Comparison of ENCODE assay signal across 7 cellular contexts in genomic region chr1:145431363-145432256, GRCh38. TPM values are rescaled to one million over a fixed set of nuclear protein-coding genes. Genes with fewer than 3 reads are reported as not detected.
DNase-seq lines count a peak whose midpoint lies in the region; ATAC-seq and TF ChIP-seq lines count a peak whose summit lies in the region.
"Not testable (repeated sequence)": the region's sequence is repeated elsewhere in the genome, so short reads cannot be mapped to it uniquely, and the experiment has no call there.

No MANE protein-coding gene starts in this region.

- CTCF ChIA-PET in activated CD4-positive, alpha-beta T cell treated with anti-CD3 and anti-CD28 coated beads, Interleukin-2, amount 10 ng/mL, durations not matched to agents 7 days and 5 days (lab: Charles Lee), result not testable (repeated sequence)

- TF ChIP-seq CTCF in astrocyte of the cerebellum (IDR thresholded peaks at IDR 0.05; ENCODE audit: low read depth, low read length, missing control alignments); fibroblast of the aortic adventitia (IDR thresholded peaks at IDR 0.05; ENCODE audit: insufficient read depth, low read length): not testable (repeated sequence)

- H3K27ac Mint-ChIP-seq in activated CD4-positive, alpha-beta T cell treated with anti-CD3 and anti-CD28 coated beads, Interleukin-2, amount 10 ng/mL, durations not matched to agents 7 days and 5 days; immature natural killer cell; naive thymus-derived CD8-positive, alpha-beta T cell: not testable (repeated sequence)

- H3K9me3 Mint-ChIP-seq in activated CD4-positive, alpha-beta T cell treated with anti-CD3 and anti-CD28 coated beads, Interleukin-2, amount 10 ng/mL, durations not matched to agents 7 days and 5 days, result peaks cover 19% of the 10 kb centered on the region
- H3K9me3 Mint-ChIP-seq in immature natural killer cell, result peaks cover 4 to 27% (median 16%) of the 10 kb centered on the region in 6 donors
- peaks cover 6 to 26% (median 18%) of the 10 kb centered on the region in 9 donors for H3K9me3 Mint-ChIP-seq in naive thymus-derived CD8-positive, alpha-beta T cell

- H3K4me3 Mint-ChIP-seq in activated CD4-positive, alpha-beta T cell treated with anti-CD3 and anti-CD28 coated beads, Interleukin-2, amount 10 ng/mL, durations not matched to agents 7 days and 5 days, result peak overlapping the region; percentile 27
- peak overlapping the region in 3 of 5 donors; percentile 40 to 48 (median 42) for H3K4me3 Mint-ChIP-seq in immature natural killer cell
- peak overlapping the region; percentile 32 to 81 (median 67) for H3K4me3 Mint-ChIP-seq in naive thymus-derived CD8-positive, alpha-beta T cell

- not testable (repeated sequence) for H3K36me3 ChIP-seq in HUES6 (ENCODE audit: control insufficient read depth, insufficient read depth, low read length); skeletal muscle satellite cell (ENCODE audit: insufficient read depth, low read length)

- not testable (repeated sequence) for H3K27ac ChIP-seq in HUES6 (ENCODE audit: low read depth, low read length)

- not testable (repeated sequence) for H3K4me1 Mint-ChIP-seq in activated CD4-positive, alpha-beta T cell treated with anti-CD3 and anti-CD28 coated beads, Interleukin-2, amount 10 ng/mL, durations not matched to agents 7 days and 5 days; immature natural killer cell
- peaks cover 0 to 10% (median 5%) of the 10 kb centered on the region in 4 donors for H3K4me1 Mint-ChIP-seq in naive thymus-derived CD8-positive, alpha-beta T cell

- POLR2A ChIA-PET in activated CD4-positive, alpha-beta T cell treated with anti-CD3 and anti-CD28 coated beads, Interleukin-2, amount 10 ng/mL, durations not matched to agents 7 days and 5 days (lab: Charles Lee); naive thymus-derived CD8-positive, alpha-beta T cell (lab: Charles Lee): not testable (repeated sequence)

- in situ Hi-C loops in astrocyte of the cerebellum (cut with HindIII; ENCODE audit: low sequenced_read_pairs), result not testable (repeated sequence)

- not testable (repeated sequence) for H3K9ac ChIP-seq in HUES6 (ENCODE audit: low read length); skeletal muscle satellite cell (ENCODE audit: low read depth, low read length)

- H3K4me1 ChIP-seq in HUES6 (ENCODE audit: control insufficient read depth, insufficient read depth, low read length); skeletal muscle satellite cell (ENCODE audit: control insufficient read depth, insufficient read depth, low read length): not testable (repeated sequence)

- not testable (repeated sequence) for H3K9me3 ChIP-seq in HUES6 (ENCODE audit: control insufficient read depth, insufficient read depth, low read depth, low read length); skeletal muscle satellite cell (replicated peaks; ENCODE audit: low read length)

- H3K27me3 ChIP-seq in HUES6 (ENCODE audit: control insufficient read depth, insufficient read depth, low read length) (peaks cover 68% of the 10 kb centered on the region), skeletal muscle satellite cell (ENCODE audit: control insufficient read depth, insufficient read depth, low read length) (peaks cover 26% of the 10 kb centered on the region)

- H3K36me3 Mint-ChIP-seq in activated CD4-positive, alpha-beta T cell treated with anti-CD3 and anti-CD28 coated beads, Interleukin-2, amount 10 ng/mL, durations not matched to agents 7 days and 5 days (ENCODE audit: low read depth), result peaks cover 13% of the 10 kb centered on the region
- H3K36me3 Mint-ChIP-seq in immature natural killer cell, result peaks cover 5 to 15% (median 9%) of the 10 kb centered on the region in 3 donors
- H3K36me3 Mint-ChIP-seq in naive thymus-derived CD8-positive, alpha-beta T cell, result peaks cover 9 to 18% (median 10%) of the 10 kb centered on the region in 3 donors

- H3K4me3 ChIP-seq in HUES6 (ENCODE audit: low read depth, low read length) (peak overlapping the region; percentile 65), astrocyte of the cerebellum (ENCODE audit: low read depth, low read length) (peak overlapping the region; percentile 7), fibroblast of the aortic adventitia (ENCODE audit: low read depth, low read length) (peak overlapping the region; percentile 17), skeletal muscle satellite cell (ENCODE audit: low read length) (peak overlapping the region; percentile 63)

- DNase-seq in activated CD4-positive, alpha-beta T cell treated with anti-CD3 and anti-CD28 coated beads, Interleukin-2, amount 10 ng/mL, durations not matched to agents 7 days and 5 days; astrocyte of the cerebellum (ENCODE audit: low read depth); fibroblast of the aortic adventitia (ENCODE audit: low read depth); naive thymus-derived CD8-positive, alpha-beta T cell: not testable (repeated sequence)
- peak in 1 of 3 donors; percentile 5 for DNase-seq in immature natural killer cell

- peak; percentile 57 to 71 for ATAC-seq in naive thymus-derived CD8-positive, alpha-beta T cell

- H3K27me3 Mint-ChIP-seq in activated CD4-positive, alpha-beta T cell treated with anti-CD3 and anti-CD28 coated beads, Interleukin-2, amount 10 ng/mL, durations not matched to agents 7 days and 5 days, result peaks cover 52% of the 10 kb centered on the region
- H3K27me3 Mint-ChIP-seq in immature natural killer cell (ENCODE audit: low read depth in 3 of 3), result peaks cover 16 to 33% (median 30%) of the 10 kb centered on the region in 3 donors
- peaks cover 29 to 67% (median 42%) of the 10 kb centered on the region in 5 donors for H3K27me3 Mint-ChIP-seq in naive thymus-derived CD8-positive, alpha-beta T cell

- peak overlapping the region; percentile 79 for H3K4me2 ChIP-seq in skeletal muscle satellite cell (ENCODE audit: low read length)

RNA-seq across cellular contexts. Expression of gene NBPF20, which starts 6.2 kb away (rescaled TPM):
- under 1 TPM; 0.60 to 0.62 TPM for total RNA-seq in activated CD4-positive, alpha-beta T cell treated with anti-CD3 and anti-CD28 coated beads, Interleukin-2, amount 10 ng/mL, durations not matched to agents 7 days and 5 days
- total RNA-seq in fibroblast of the aortic adventitia (ENCODE audit: low replicate concordance), result 1.8 and 2.1 TPM in 2 replicates
- under 1 TPM; 0.09 to 0.23 (median 0.22) TPM for polyA plus RNA-seq in immature natural killer cell
- 1 to 10 TPM; 3.3 to 3.8 TPM for total RNA-seq in naive thymus-derived CD8-positive, alpha-beta T cell
- polyA plus RNA-seq in naive thymus-derived CD8-positive, alpha-beta T cell, result 1 to 10 TPM in 1 of 3 donors, under 1 TPM in 2; 0.05 to 1.1 (median 0.12) TPM
- 2.3 and 2.4 TPM in 2 replicates for total RNA-seq in skeletal muscle satellite cell (2012; rRNA removed)

Comparison
In these comparisons a context has a peak if more than half of its experiments do, and no peak if none do; other contexts are left out.
1. H3K4me3 ChIP-seq: peak in every context shown above with its lines; median percentile 65 in HUES6; 63 in skeletal muscle satellite cell; 17 in fibroblast of the aortic adventitia; 7 in astrocyte of the cerebellum.